8 cellular contexts compared by ENCODE assay signal in genomic region chr14:104687601-104688504, GRCh38. TPM values are rescaled to one million over a fixed set of nuclear protein-coding genes. Genes with fewer than 3 reads are reported as not detected.
DNase-seq lines count a peak whose midpoint lies in the region; ATAC-seq and TF ChIP-seq lines count a peak whose summit lies in the region.

No MANE protein-coding gene starts in this region.

- WGBS in esophagus squamous epithelium, 2 donors, result 0 to 38% methylated on average over 1 to 6 of the region's 31 CpGs

- POLR2A ChIA-PET in RWPE1 (lab: Yijun Ruan, JAX; ENCODE audit: low non-redundant PET), result interaction anchor here (0.5 to 0.7 kb wide), 2 partner anchors 9 to 15 kb away, joined by 3 read pairs; no protein-coding TSS in a partner anchor

- intact Hi-C loops in esophagus squamous epithelium (cut with DNase I), result no loop called here

- TF ChIP-seq CTCF in RWPE1 (conservative IDR thresholded peaks at IDR 0.05; ENCODE audit: low read depth), result no peak
- no peak for TF ChIP-seq CTCF in esophagus squamous epithelium (IDR thresholded peaks at IDR 0.05)
- TF ChIP-seq CTCF in osteoblast (IDR thresholded peaks at IDR 0.05; ENCODE audit: extremely low read depth, low read depth, low read length), result no peak

- peak overlapping the region; percentile 68 for H3K4me3 Mint-ChIP-seq in T-helper 2 cell treated with Interferon-gamma antibody and Interleukin-4, amounts not matched to agents 5 μg/mL and 100 μg/mL, for 36 hours

- no peak for TF ChIP-seq POLR2A in esophagus squamous epithelium (IDR thresholded peaks at IDR 0.05)

- no peaks in the 10 kb centered on the region for H3K9me3 Mint-ChIP-seq in T-helper 2 cell treated with Interferon-gamma antibody and Interleukin-4, amounts not matched to agents 5 μg/mL and 100 μg/mL, for 36 hours

- H3K4me3 ChIP-seq in esophagus squamous epithelium (peak overlapping the region in 2 of 4 donors; percentile 96 to 99), osteoblast (ENCODE audit: insufficient read depth, low read length) (no peak overlapping the region)

- no peaks in the 10 kb centered on the region for H3K27me3 ChIP-seq in esophagus squamous epithelium
- no peaks in the 10 kb centered on the region for H3K27me3 ChIP-seq in osteoblast (ENCODE audit: insufficient read depth, low read length)

- H3K9me3 ChIP-seq in esophagus squamous epithelium (no peaks in the 10 kb centered on the region), osteoblast (ENCODE audit: low read depth, low read length) (no peaks in the 10 kb centered on the region)

- H3K4me1 Mint-ChIP-seq in T-helper 2 cell treated with Interferon-gamma antibody and Interleukin-4, amounts not matched to agents 5 μg/mL and 100 μg/mL, for 36 hours (ENCODE audit: low read depth), result peaks cover 31% of the 10 kb centered on the region

- H3K27ac Mint-ChIP-seq in T-helper 2 cell treated with Interferon-gamma antibody and Interleukin-4, amounts not matched to agents 5 μg/mL and 100 μg/mL, for 36 hours, result peak overlapping the region; percentile 83

- ATAC-seq in GM21381 (IDR thresholded peaks at IDR 0.05; ENCODE audit: unreplicated experiment) (no peak), HG03378 (IDR thresholded peaks at IDR 0.05; ENCODE audit: unreplicated experiment) (no peak)

- DNase-seq in T-helper 2 cell treated with Interferon-gamma antibody and Interleukin-4, amounts not matched to agents 5 μg/mL and 100 μg/mL, for 36 hours (ENCODE audit: low spot score), result no peak
- DNase-seq in T-helper 2 cell (no peak), RWPE1 (ENCODE audit: low spot score) (peak; percentile 98), esophagus squamous epithelium (lab: John Stamatoyannopoulos, UW) (no peak), osteoblast (ENCODE audit: insufficient read length, low spot score, missing footprints) (peak; percentile 97), NCI-H1694 (lab: John Stamatoyannopoulos, UW) (no peak)

- peaks cover 27% of the 10 kb centered on the region for H4K20me1 ChIP-seq in osteoblast (ENCODE audit: insufficient read depth, low read length)

- H3K27ac ChIP-seq in RWPE1 (peak overlapping the region; percentile 100), esophagus squamous epithelium (peak overlapping the region; percentile 86 to 90 (median 87)), osteoblast (ENCODE audit: low read depth, low read length) (no peak overlapping the region)

- H3K36me3 Mint-ChIP-seq in T-helper 2 cell treated with Interferon-gamma antibody and Interleukin-4, amounts not matched to agents 5 μg/mL and 100 μg/mL, for 36 hours (ENCODE audit: low read depth), result peaks cover 8% of the 10 kb centered on the region

- no peak overlapping the region for H3K4me2 ChIP-seq in osteoblast (ENCODE audit: insufficient read depth, low read length)

- no peak overlapping the region for H2AFZ ChIP-seq in osteoblast (ENCODE audit: low read length)

- H3K27me3 Mint-ChIP-seq in T-helper 2 cell treated with Interferon-gamma antibody and Interleukin-4, amounts not matched to agents 5 μg/mL and 100 μg/mL, for 36 hours (ENCODE audit: low read depth), result peaks cover 3% of the 10 kb centered on the region

- H3K36me3 ChIP-seq in esophagus squamous epithelium, result no peaks in the 10 kb centered on the region
- no peaks in the 10 kb centered on the region for H3K36me3 ChIP-seq in osteoblast (ENCODE audit: insufficient read depth, low read length)

- CTCF ChIA-PET in RWPE1 (lab: Yijun Ruan, JAX), result interaction anchor here (0.5 to 0.7 kb wide), 3 partner anchors 9 to 652 kb away, joined by 3 to 4 read pairs (median 3); no protein-coding TSS in a partner anchor

- H3K4me1 ChIP-seq in esophagus squamous epithelium (peaks cover 47 to 73% (median 52%) of the 10 kb centered on the region in 3 donors), osteoblast (ENCODE audit: insufficient read depth, low read length) (peaks cover 18% of the 10 kb centered on the region)

- H3K79me2 ChIP-seq in osteoblast (ENCODE audit: insufficient read depth, low read length), result peaks cover 34% of the 10 kb centered on the region

RNA-seq across cellular contexts. Expression of gene INF2, which starts 1.6 kb away (rescaled TPM):
- 10 to 100 TPM; 36.7 to 43.6 (median 37.8) TPM for total RNA-seq in esophagus squamous epithelium
- total RNA-seq in osteoblast, result 46.6 and 49.2 TPM in 2 replicates

RNA-seq across cellular contexts. Expression of gene ADSS1, which starts 36.2 kb away (rescaled TPM):
- 10 to 100 TPM in 2 of 4 donors, 1 to 10 TPM in 2; 3.4 to 11.4 (median 8.4) TPM for total RNA-seq in esophagus squamous epithelium
- total RNA-seq in osteoblast, result 2.1 and 4.3 TPM in 2 replicates

Comparison
In these comparisons a context has a peak if more than half of its experiments do, and no peak if none do; other contexts are left out.
1. DNase-seq: peak in RWPE1 (single experiment) and osteoblast (single experiment); none in T-helper 2 cell treated with Interferon-gamma antibody and Interleukin-4, amounts not matched to agents 5 μg/mL and 100 μg/mL, for 36 hours (single experiment), T-helper 2 cell (0 of 5), esophagus squamous epithelium (single experiment) and NCI-H1694 (single experiment).